ENCODE assay signal across 32 cellular contexts in the genomic region with DNA sequence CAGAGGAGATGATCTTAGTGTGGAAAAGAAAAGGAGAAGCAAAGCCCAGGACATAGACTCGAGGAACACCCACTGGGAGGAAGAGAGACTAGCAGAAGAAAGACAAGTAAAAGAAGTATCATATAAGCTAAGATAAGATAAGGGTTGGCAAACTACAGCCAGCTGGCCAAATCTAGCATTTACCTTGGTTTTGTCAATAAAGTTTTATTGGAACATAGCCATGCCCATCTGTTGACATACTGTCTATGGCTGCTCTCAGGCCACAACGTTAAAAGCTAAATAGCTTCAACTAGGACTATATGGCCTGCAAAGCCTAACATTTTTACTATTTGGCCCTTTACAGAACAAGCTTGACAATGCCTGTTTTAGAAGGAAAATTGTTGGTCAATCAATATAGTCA.
"Had no signal": no experiment of that assay in that cellular context is flagged by ENCODE, and none has a peak within 500 bp of the region (broad histone marks: within the 10 kb centered on the region; RNA-seq: fewer than 3 reads in every experiment).

No MANE protein-coding gene starts in this region.

- H3K4me3 ChIP-seq: esophagus squamous epithelium, gastroesophageal sphincter had no signal

- DNase-seq: activated CD4-positive, alpha-beta memory T cell treated with anti-CD3 and anti-CD28 coated beads for 36 hours; activated CD4-positive, alpha-beta T cell treated with anti-CD3 and anti-CD28 coated beads for 36 hours; activated CD4-positive, alpha-beta T cell treated with anti-CD3 and anti-CD28 coated beads, Interleukin-2, amount 10 ng/mL, durations not matched to agents 24 days and 14 days; activated CD4-positive, CD25-positive, alpha-beta regulatory T cell; activated CD4-positive, CD25-positive, alpha-beta regulatory T cell treated with anti-CD3 and anti-CD28 coated beads, Interleukin-2, amount 50 U/mL, for 72 hours; activated CD8-positive, alpha-beta memory T cell treated with anti-CD3 and anti-CD28 coated beads, Interleukin-2, amount 10 ng/mL, durations not matched to agents 7 days and 5 days; activated CD8-positive, alpha-beta memory T cell treated with anti-CD3 and anti-CD28 coated beads, Interleukin-2, amount 50 U/mL, for 4 hours; activated CD8-positive, alpha-beta T cell treated with anti-CD3 and anti-CD28 coated beads, Interleukin-2, amount 10 ng/mL, durations not matched to agents 7 days and 5 days; activated effector memory CD4-positive, alpha-beta T cell treated with anti-CD3 and anti-CD28 coated beads, Interleukin-2, amount 50 U/mL, for 16 hours; activated naive CD4-positive, alpha-beta T cell treated with anti-CD3 and anti-CD28 coated beads for 36 hours; activated naive CD8-positive, alpha-beta T cell treated with anti-CD3 and anti-CD28 coated beads, Interleukin-2, amount 10 ng/mL, durations not matched to agents 7 days and 5 days; activated T-cell treated with anti-CD3 and anti-CD28 coated beads, Interleukin-2, amount 50 U/mL, for 1 hour; activated T-cell treated with anti-CD3 and anti-CD28 coated beads, Interleukin-2, amount 50 U/mL, for 48 hours; brain microvascular endothelial cell; cortex of kidney; dermis blood vessel endothelial cell; effector CD4-positive, alpha-beta T cell; effector memory CD8-positive, alpha-beta T cell; erythroblast; esophagus squamous epithelium; foreskin melanocyte; T-helper 1 cell; T-helper 17 cell; T1000 had no signal

- ATAC-seq: activated CD4-positive, alpha-beta T cell treated with anti-CD3 and anti-CD28 coated beads for 36 hours; activated CD8-positive, alpha-beta memory T cell treated with anti-CD3 and anti-CD28 coated beads, Interleukin-2, amount 10 ng/mL, durations not matched to agents 7 days and 5 days; activated CD8-positive, alpha-beta T cell treated with anti-CD3 and anti-CD28 coated beads, Interleukin-2, amount 10 ng/mL, durations not matched to agents 7 days and 5 days; effector memory CD8-positive, alpha-beta T cell; gastroesophageal sphincter; T-helper 17 cell had no signal

- H3K36me3 Mint-ChIP-seq: activated CD4-positive, alpha-beta memory T cell treated with anti-CD3 and anti-CD28 coated beads for 36 hours; activated CD8-positive, alpha-beta memory T cell treated with anti-CD3 and anti-CD28 coated beads, Interleukin-2, amount 10 ng/mL, durations not matched to agents 7 days and 5 days; activated naive CD4-positive, alpha-beta T cell treated with anti-CD3 and anti-CD28 coated beads, Interleukin-2, amount 50 U/mL, for 24 hours; activated naive CD8-positive, alpha-beta T cell treated with anti-CD3 and anti-CD28 coated beads, Interleukin-2, amount 10 ng/mL, durations not matched to agents 7 days and 5 days had no signal

- H3K27ac ChIP-seq: brain microvascular endothelial cell, esophagus squamous epithelium had no signal

- FAIRE-seq: astrocyte, bronchial epithelial cell had no signal

- H3K27ac Mint-ChIP-seq: activated CD4-positive, alpha-beta memory T cell treated with anti-CD3 and anti-CD28 coated beads for 36 hours; activated CD4-positive, alpha-beta T cell treated with anti-CD3 and anti-CD28 coated beads for 36 hours; activated CD4-positive, alpha-beta T cell treated with anti-CD3 and anti-CD28 coated beads, Interleukin-2, amount 10 ng/mL, durations not matched to agents 24 days and 14 days; activated CD8-positive, alpha-beta memory T cell treated with anti-CD3 and anti-CD28 coated beads, Interleukin-2, amount 10 ng/mL, durations not matched to agents 7 days and 5 days; activated CD8-positive, alpha-beta T cell treated with anti-CD3 and anti-CD28 coated beads, Interleukin-2, amount 10 ng/mL, durations not matched to agents 7 days and 5 days; activated naive CD4-positive, alpha-beta T cell treated with anti-CD3 and anti-CD28 coated beads for 36 hours; activated naive CD4-positive, alpha-beta T cell treated with anti-CD3 and anti-CD28 coated beads, Interleukin-2, amount 50 U/mL, for 24 hours; activated naive CD8-positive, alpha-beta T cell treated with anti-CD3 and anti-CD28 coated beads, Interleukin-2, amount 10 ng/mL, durations not matched to agents 7 days and 5 days; activated T-helper 1 cell treated with anti-CD3 and anti-CD28 coated beads, Interleukin-12 subunit alpha, Interleukin-12 subunit beta, Interleukin-2, Interleukin-4 antibody, amounts not matched to agents 30 ng/mL and 10 ng/mL and 1 ng/mL, durations not matched to agents 14 hours and 24 hours and 36 hours; activated T-helper 2 cell treated with anti-CD3 and anti-CD28 coated beads, Interferon-gamma antibody, Interleukin-2, Interleukin-4, amounts not matched to agents 10 μg/mL and 5 μg/mL and 100 μg/mL, durations not matched to agents 14 hours and 24 hours and 36 hours; effector memory CD8-positive, alpha-beta T cell; T-helper 17 cell; T-helper 2 cell treated with Interferon-gamma antibody and Interleukin-4, amounts not matched to agents 5 μg/mL and 100 μg/mL, for 36 hours had no signal

- H3K4me3 Mint-ChIP-seq: activated CD4-positive, alpha-beta memory T cell treated with anti-CD3 and anti-CD28 coated beads for 36 hours; activated CD4-positive, alpha-beta T cell treated with anti-CD3 and anti-CD28 coated beads for 36 hours; activated CD4-positive, alpha-beta T cell treated with anti-CD3 and anti-CD28 coated beads, Interleukin-2, amount 10 ng/mL, durations not matched to agents 24 days and 14 days; activated CD8-positive, alpha-beta memory T cell treated with anti-CD3 and anti-CD28 coated beads, Interleukin-2, amount 10 ng/mL, durations not matched to agents 7 days and 5 days; activated CD8-positive, alpha-beta T cell treated with anti-CD3 and anti-CD28 coated beads, Interleukin-2, amount 10 ng/mL, durations not matched to agents 7 days and 5 days; activated naive CD4-positive, alpha-beta T cell treated with anti-CD3 and anti-CD28 coated beads for 36 hours; activated naive CD4-positive, alpha-beta T cell treated with anti-CD3 and anti-CD28 coated beads, Interleukin-2, amount 50 U/mL, for 24 hours; activated naive CD8-positive, alpha-beta T cell treated with anti-CD3 and anti-CD28 coated beads, Interleukin-2, amount 10 ng/mL, durations not matched to agents 7 days and 5 days; activated T-helper 1 cell treated with anti-CD3 and anti-CD28 coated beads, Interleukin-12 subunit alpha, Interleukin-12 subunit beta, Interleukin-2, Interleukin-4 antibody, amounts not matched to agents 30 ng/mL and 10 ng/mL and 1 ng/mL, durations not matched to agents 14 hours and 24 hours and 36 hours; central memory CD8-positive, alpha-beta T cell; effector memory CD8-positive, alpha-beta T cell; T-helper 17 cell; T-helper 2 cell treated with Interferon-gamma antibody and Interleukin-4, amounts not matched to agents 5 μg/mL and 100 μg/mL, for 36 hours had no signal

- H3K9me3 Mint-ChIP-seq: activated CD4-positive, alpha-beta memory T cell treated with anti-CD3 and anti-CD28 coated beads for 36 hours; activated naive CD4-positive, alpha-beta T cell treated with anti-CD3 and anti-CD28 coated beads for 36 hours; activated naive CD4-positive, alpha-beta T cell treated with anti-CD3 and anti-CD28 coated beads, Interleukin-2, amount 50 U/mL, for 24 hours; central memory CD8-positive, alpha-beta T cell; effector memory CD8-positive, alpha-beta T cell had no signal

- H3K36me3 ChIP-seq: brain microvascular endothelial cell, esophagus squamous epithelium, gastroesophageal sphincter had no signal

- H3K4me1 Mint-ChIP-seq: activated CD8-positive, alpha-beta memory T cell treated with anti-CD3 and anti-CD28 coated beads, Interleukin-2, amount 10 ng/mL, durations not matched to agents 7 days and 5 days; central memory CD8-positive, alpha-beta T cell had no signal

- H3K27me3 ChIP-seq: brain microvascular endothelial cell, esophagus squamous epithelium, gastroesophageal sphincter had no signal

- H3K9me3 ChIP-seq: esophagus squamous epithelium, gastroesophageal sphincter had no signal

- H3K27me3 Mint-ChIP-seq: activated CD4-positive, alpha-beta memory T cell treated with anti-CD3 and anti-CD28 coated beads for 36 hours; activated CD4-positive, alpha-beta T cell treated with anti-CD3 and anti-CD28 coated beads for 36 hours; activated CD8-positive, alpha-beta memory T cell treated with anti-CD3 and anti-CD28 coated beads, Interleukin-2, amount 10 ng/mL, durations not matched to agents 7 days and 5 days; activated naive CD4-positive, alpha-beta T cell treated with anti-CD3 and anti-CD28 coated beads, Interleukin-2, amount 50 U/mL, for 24 hours; activated naive CD8-positive, alpha-beta T cell treated with anti-CD3 and anti-CD28 coated beads, Interleukin-2, amount 10 ng/mL, durations not matched to agents 7 days and 5 days; effector memory CD8-positive, alpha-beta T cell; T-helper 17 cell had no signal
